ENCODE assay signal across 1 cellular context in the genomic region with DNA sequence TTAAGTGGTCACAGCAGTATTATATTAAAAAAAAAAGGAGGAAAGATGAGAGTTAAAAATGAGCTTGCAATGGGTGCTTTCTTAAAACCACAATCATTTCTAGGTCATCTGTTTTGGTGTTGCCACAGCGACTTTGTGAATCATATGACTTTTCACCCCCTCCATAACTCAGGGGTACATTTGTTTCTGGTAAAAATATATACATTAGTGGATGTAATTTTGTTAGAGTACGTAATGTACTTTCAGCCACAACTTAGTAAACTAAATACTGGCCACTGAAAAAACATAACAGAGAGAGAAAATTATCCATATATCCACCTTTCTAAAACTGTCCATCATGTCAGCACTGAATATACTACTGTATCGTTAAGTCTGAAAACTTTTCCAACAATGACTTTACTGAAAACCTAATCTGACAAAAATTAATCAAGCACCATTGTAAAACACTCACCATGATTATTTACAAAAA.
TF ChIP-seq lines count a peak whose summit lies in the region.

No MANE protein-coding gene starts in this region.

TF ChIP-seq in K562, 482 proteins besides CTCF, POLR2A, EP300 and RAD21 (continued from another document):
- TF ChIP-seq, protein P1, sequence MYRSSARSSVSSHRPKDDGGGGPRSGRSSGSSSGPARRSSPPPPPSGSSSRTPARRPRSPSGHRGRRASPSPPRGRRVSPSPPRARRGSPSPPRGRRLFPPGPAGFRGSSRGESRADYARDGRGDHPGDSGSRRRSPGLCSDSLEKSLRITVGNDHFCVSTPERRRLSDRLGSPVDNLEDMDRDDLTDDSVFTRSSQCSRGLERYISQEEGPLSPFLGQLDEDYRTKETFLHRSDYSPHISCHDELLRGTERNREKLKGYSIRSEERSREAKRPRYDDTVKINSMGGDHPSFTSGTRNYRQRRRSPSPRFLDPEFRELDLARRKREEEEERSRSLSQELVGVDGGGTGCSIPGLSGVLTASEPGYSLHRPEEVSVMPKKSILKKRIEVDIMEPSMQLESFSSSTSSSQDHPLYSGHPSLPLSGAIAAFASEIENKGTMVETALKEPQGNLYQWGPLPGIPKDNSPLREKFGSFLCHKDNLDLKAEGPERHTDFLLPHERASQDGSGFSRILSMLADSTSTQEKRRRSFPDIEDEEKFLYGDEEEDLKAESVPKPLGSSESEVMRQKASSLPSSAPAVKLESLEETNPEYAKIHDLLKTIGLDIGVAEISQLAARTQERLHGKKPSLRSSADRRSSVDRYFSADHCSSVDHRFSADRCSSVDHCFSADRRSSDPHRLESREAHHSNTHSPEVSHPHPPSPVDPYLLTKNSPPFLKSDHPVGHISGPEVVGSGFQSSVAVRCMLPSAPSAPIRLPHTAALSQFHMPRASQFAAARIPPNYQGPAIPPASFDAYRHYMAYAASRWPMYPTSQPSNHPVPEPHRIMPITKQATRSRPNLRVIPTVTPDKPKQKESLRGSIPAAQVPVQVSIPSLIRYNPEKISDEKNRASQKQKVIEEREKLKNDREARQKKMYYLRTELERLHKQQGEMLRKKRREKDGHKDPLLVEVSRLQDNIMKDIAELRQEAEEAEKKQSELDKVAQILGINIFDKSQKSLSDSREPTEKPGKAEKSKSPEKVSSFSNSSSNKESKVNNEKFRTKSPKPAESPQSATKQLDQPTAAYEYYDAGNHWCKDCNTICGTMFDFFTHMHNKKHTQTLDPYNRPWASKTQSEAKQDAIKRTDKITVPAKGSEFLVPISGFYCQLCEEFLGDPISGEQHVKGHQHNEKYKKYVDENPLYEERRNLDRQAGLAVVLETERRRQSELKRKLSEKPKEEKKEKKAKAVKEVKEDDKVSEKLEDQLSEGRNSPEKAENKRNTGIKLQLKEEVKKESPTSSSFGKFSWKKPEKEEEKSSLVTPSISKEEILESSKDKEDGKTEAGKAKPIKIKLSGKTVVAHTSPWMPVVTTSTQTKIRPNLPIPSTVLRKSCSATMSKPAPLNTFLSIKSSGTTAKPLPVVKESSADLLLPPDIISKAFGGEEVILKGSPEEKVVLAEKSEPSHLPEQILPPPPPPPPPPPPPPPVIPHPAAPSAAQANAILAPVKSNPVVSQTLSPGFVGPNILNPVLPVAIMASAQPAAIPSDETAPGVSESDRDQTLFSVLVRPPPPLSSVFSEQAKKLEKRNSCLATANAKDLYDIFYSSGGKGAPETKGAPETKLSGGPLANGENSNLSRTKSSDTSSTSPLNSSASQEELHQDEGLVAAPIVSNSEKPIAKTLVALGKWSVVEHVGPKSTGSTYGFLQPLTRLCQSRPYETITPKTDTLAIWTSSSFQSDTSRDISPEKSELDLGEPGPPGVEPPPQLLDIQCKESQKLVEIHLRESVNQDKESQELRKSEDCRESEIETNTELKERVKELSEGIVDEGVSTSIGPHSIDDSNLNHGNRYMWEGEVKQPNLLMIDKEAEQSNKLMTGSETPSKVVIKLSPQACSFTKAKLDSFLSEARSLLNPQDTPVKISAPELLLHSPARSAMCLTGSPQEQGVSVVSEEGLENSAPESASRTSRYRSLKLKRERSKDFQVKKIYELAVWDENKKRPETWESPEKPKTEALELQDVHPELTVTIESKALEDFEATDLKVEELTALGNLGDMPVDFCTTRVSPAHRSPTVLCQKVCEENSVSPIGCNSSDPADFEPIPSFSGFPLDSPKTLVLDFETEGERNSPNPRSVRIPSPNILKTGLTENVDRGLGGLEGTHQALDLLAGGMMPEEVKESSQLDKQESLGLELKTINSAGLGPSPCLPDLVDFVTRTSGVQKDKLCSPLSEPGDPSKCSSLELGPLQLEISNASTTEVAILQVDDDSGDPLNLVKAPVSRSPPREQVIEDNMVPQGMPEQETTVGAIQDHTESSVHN (IDR thresholded peaks at IDR 0.05; ENCODE audit: borderline replicate concordance in 1 of 2, low read depth in 1 of 2): peak in 1 of 2 experiments; percentile 29; a peak in 1 of 4 replicates
- TF ChIP-seq, protein P2, sequence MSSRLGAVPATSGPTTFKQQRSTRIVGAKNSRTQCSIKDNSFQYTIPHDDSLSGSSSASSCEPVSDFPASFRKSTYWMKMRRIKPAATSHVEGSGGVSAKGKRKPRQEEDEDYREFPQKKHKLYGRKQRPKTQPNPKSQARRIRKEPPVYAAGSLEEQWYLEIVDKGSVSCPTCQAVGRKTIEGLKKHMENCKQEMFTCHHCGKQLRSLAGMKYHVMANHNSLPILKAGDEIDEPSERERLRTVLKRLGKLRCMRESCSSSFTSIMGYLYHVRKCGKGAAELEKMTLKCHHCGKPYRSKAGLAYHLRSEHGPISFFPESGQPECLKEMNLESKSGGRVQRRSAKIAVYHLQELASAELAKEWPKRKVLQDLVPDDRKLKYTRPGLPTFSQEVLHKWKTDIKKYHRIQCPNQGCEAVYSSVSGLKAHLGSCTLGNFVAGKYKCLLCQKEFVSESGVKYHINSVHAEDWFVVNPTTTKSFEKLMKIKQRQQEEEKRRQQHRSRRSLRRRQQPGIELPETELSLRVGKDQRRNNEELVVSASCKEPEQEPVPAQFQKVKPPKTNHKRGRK (tag; IDR thresholded peaks at IDR 0.05): no peak
- no peak for TF ChIP-seq MCM7 (IDR thresholded peaks at IDR 0.05)
- TF ChIP-seq, protein P3, sequence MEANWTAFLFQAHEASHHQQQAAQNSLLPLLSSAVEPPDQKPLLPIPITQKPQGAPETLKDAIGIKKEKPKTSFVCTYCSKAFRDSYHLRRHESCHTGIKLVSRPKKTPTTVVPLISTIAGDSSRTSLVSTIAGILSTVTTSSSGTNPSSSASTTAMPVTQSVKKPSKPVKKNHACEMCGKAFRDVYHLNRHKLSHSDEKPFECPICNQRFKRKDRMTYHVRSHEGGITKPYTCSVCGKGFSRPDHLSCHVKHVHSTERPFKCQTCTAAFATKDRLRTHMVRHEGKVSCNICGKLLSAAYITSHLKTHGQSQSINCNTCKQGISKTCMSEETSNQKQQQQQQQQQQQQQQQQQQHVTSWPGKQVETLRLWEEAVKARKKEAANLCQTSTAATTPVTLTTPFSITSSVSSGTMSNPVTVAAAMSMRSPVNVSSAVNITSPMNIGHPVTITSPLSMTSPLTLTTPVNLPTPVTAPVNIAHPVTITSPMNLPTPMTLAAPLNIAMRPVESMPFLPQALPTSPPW (CRISPR knock-in tag; IDR thresholded peaks at IDR 0.05): peak; percentile 10; the same call in 1 of the 2 replicates
- TF ChIP-seq DPF2 (IDR thresholded peaks at IDR 0.05): 0 out of 2 replicates have a peak, but pooled peaks have one; percentile 27
- TF ChIP-seq LEF1 (IDR thresholded peaks at IDR 0.05): no peak
- no peak for TF ChIP-seq HOXB6 (CRISPR knock-in tag; IDR thresholded peaks at IDR 0.05; ENCODE audit: borderline replicate concordance)
- TF ChIP-seq, protein P4, sequence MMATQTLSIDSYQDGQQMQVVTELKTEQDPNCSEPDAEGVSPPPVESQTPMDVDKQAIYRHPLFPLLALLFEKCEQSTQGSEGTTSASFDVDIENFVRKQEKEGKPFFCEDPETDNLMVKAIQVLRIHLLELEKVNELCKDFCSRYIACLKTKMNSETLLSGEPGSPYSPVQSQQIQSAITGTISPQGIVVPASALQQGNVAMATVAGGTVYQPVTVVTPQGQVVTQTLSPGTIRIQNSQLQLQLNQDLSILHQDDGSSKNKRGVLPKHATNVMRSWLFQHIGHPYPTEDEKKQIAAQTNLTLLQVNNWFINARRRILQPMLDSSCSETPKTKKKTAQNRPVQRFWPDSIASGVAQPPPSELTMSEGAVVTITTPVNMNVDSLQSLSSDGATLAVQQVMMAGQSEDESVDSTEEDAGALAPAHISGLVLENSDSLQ (IDR thresholded peaks at IDR 0.05): peak; percentile 57
- TF ChIP-seq ZNF212 (CRISPR knock-in tag; IDR thresholded peaks at IDR 0.05): no peak
- 0 out of 2 replicates have a peak, but pooled peaks have one; percentile 8 for TF ChIP-seq SMAD3 (CRISPR knock-in tag; conservative IDR thresholded peaks at IDR 0.05)
- TF ChIP-seq, protein P5, sequence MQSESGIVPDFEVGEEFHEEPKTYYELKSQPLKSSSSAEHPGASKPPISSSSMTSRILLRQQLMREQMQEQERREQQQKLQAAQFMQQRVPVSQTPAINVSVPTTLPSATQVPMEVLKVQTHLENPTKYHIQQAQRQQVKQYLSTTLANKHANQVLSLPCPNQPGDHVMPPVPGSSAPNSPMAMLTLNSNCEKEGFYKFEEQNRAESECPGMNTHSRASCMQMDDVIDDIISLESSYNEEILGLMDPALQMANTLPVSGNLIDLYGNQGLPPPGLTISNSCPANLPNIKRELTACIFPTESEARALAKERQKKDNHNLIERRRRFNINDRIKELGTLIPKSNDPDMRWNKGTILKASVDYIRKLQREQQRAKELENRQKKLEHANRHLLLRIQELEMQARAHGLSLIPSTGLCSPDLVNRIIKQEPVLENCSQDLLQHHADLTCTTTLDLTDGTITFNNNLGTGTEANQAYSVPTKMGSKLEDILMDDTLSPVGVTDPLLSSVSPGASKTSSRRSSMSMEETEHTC (IDR thresholded peaks at IDR 0.05): 0 out of 2 replicates have a peak, but pooled peaks have one; percentile 10
- TF ChIP-seq ZNF644 (tag; IDR thresholded peaks at IDR 0.05; ENCODE audit: low read depth): 0 out of 2 replicates have a peak, but pooled peaks have one; percentile 6
- TF ChIP-seq ZNF584 (CRISPR knock-in tag; IDR thresholded peaks at IDR 0.05; ENCODE audit: low read depth): 0 out of 2 replicates have a peak, but pooled peaks have one; percentile 32
